In the genomic region with DNA sequence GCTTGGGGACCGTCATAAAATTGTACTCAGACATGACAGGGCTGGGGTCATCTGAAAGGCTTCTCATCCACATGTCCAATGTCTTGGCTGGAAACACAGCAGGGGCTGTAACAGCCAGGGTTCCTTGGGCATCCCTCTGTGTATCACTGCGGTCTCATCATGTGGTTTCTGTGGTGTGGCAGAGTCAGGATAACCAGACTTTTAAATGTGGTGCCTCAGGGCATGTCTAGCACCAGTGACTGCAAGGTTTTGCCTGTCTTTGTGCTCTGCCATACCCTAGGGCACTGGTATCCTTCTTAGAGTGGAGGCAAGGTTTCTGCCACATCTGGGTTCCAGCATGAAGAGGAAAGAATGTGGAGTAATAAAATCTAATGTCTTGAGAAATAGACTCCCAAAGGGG, we compare ENCODE assay signal across 16 cellular contexts.
DNase-seq lines count a peak whose midpoint lies in the region; ATAC-seq lines count a peak whose summit lies in the region.
"Had no signal": no experiment of that assay in that cellular context is flagged by ENCODE, and none has a peak within 500 bp of the region (broad histone marks: within the 10 kb centered on the region; RNA-seq: fewer than 3 reads in every experiment).

No MANE protein-coding gene starts in this region.

- H3K4me3 ChIP-seq in GM23248: no peak overlapping the region
- H3K4me3 ChIP-seq in SK-N-MC: peak overlapping the region; percentile 43; the same call in 1 of the 2 replicates
- no peak overlapping the region for H3K4me3 ChIP-seq in effector memory CD4-positive, alpha-beta T cell (ENCODE audit: insufficient read depth, low read depth, low read length, poor library complexity, severe bottlenecking)
- H3K4me3 ChIP-seq: esophagus squamous epithelium, GM23338, MG63, upper lobe of left lung had no signal

- no peaks in the 10 kb centered on the region for H3K79me2 ChIP-seq in GM23248 (ENCODE audit: insufficient read depth)

- H3K27ac ChIP-seq in GM23248 (no peak overlapping the region), SK-N-MC (peak overlapping the region; percentile 27; the same call in 1 of the 2 replicates)
- H3K27ac ChIP-seq in effector memory CD4-positive, alpha-beta T cell (ENCODE audit: insufficient read depth, low read length, poor library complexity, severe bottlenecking): no peak overlapping the region

- H4K20me1 ChIP-seq in GM23248 (ENCODE audit: insufficient read depth): no peaks in the 10 kb centered on the region

- H3K4me1 ChIP-seq in GM23248 (ENCODE audit: insufficient read depth): no peaks in the 10 kb centered on the region
- H3K4me1 ChIP-seq in effector memory CD4-positive, alpha-beta T cell (ENCODE audit: control insufficient read depth, insufficient read depth, low read length, poor library complexity, severe bottlenecking): no peaks in the 10 kb centered on the region

- peaks cover 34% of the 10 kb centered on the region for H3K27me3 ChIP-seq in GM23248 (replicated peaks; ENCODE audit: insufficient read depth)
- no peaks in the 10 kb centered on the region for H3K27me3 ChIP-seq in effector memory CD4-positive, alpha-beta T cell (replicated peaks; ENCODE audit: control insufficient read depth, insufficient read depth, low read length, poor library complexity, severe bottlenecking)
- H3K27me3 ChIP-seq: esophagus squamous epithelium, MG63, upper lobe of left lung had no signal

- no peak for ATAC-seq in HG02852 (IDR thresholded peaks at IDR 0.05; ENCODE audit: unreplicated experiment)
- ATAC-seq: activated CD8-positive, alpha-beta memory T cell treated with anti-CD3 and anti-CD28 coated beads, Interleukin-2, amount 10 ng/mL, durations not matched to agents 7 days and 5 days; GM23338; Right ventricle myocardium inferior had no signal

- H3K9me3 ChIP-seq in GM23248 (ENCODE audit: low read depth): no peaks in the 10 kb centered on the region
- no peaks in the 10 kb centered on the region for H3K9me3 ChIP-seq in SK-N-MC (ENCODE audit: low read depth, low read length)
- no peaks in the 10 kb centered on the region for H3K9me3 ChIP-seq in effector memory CD4-positive, alpha-beta T cell (ENCODE audit: control insufficient read depth, low read length)
- H3K9me3 ChIP-seq: esophagus squamous epithelium, MG63, upper lobe of left lung had no signal

- no peak overlapping the region for H3K9ac ChIP-seq in GM23248
- no peak overlapping the region for H3K9ac ChIP-seq in SK-N-MC (ENCODE audit: insufficient read length)

- peak; percentile 63 for DNase-seq in A172 (ENCODE audit: low spot score)
- peak; percentile 10 for DNase-seq in GM23248
- peak; percentile 90 for DNase-seq in SK-N-MC (ENCODE audit: low read depth, low spot score)
- DNase-seq in foreskin melanocyte: peak; percentile 64
- DNase-seq in NCI-H1930 (lab: John Stamatoyannopoulos, UW): no peak
- no peak for DNase-seq in effector memory CD4-positive, alpha-beta T cell
- no peak for DNase-seq in DMS53 (lab: John Stamatoyannopoulos, UW)
- DNase-seq: activated CD8-positive, alpha-beta memory T cell treated with anti-CD3 and anti-CD28 coated beads, Interleukin-2, amount 10 ng/mL, durations not matched to agents 7 days and 5 days; esophagus squamous epithelium; mesenchymal stem cell; MG63; NCI-H510A; upper lobe of left lung had no signal

- WGBS in GM23248 (ENCODE audit: low coverage in 1 of 2, low lambda C conversion rate in 2 of 2, missing lambda C conversion rate in 2 of 2), 2 experiments: 79 to 83% methylated on average over 2 of the region's 2 CpGs

- H3K9me2 ChIP-seq in GM23248 (ENCODE audit: insufficient read depth): no peaks in the 10 kb centered on the region

- no peak overlapping the region for H3K4me2 ChIP-seq in GM23248 (ENCODE audit: unreplicated experiment)
- H3K4me2 ChIP-seq: GM23338 had no signal

- in situ Hi-C loops in GM23248 (cut with MboI): no loop called here

- H3K36me3 ChIP-seq in GM23248 (ENCODE audit: low read depth) (no peaks in the 10 kb centered on the region), SK-N-MC (ENCODE audit: insufficient read depth, low read length) (no peaks in the 10 kb centered on the region)
- H3K36me3 ChIP-seq in effector memory CD4-positive, alpha-beta T cell (ENCODE audit: control insufficient read depth, insufficient read depth, low read length): no peaks in the 10 kb centered on the region
- H3K36me3 ChIP-seq: esophagus squamous epithelium, MG63, upper lobe of left lung had no signal

- H3F3A ChIP-seq in GM23248 (ENCODE audit: insufficient read depth): no peaks in the 10 kb centered on the region

- H2AFZ ChIP-seq in GM23248: no peak overlapping the region
- H2AFZ ChIP-seq: GM23338 had no signal

Comparison
In these comparisons a context has a peak if more than half of its experiments do, and no peak if none do; other contexts are left out.
1. DNase-seq: peak in A172 (single experiment), GM23248 (single experiment), SK-N-MC (single experiment) and foreskin melanocyte (single experiment); none in NCI-H1930 (0 of 2), effector memory CD4-positive, alpha-beta T cell (0 of 3) and DMS53 (single experiment).